13 cellular contexts compared by ENCODE assay signal in genomic region chr1:220770245-220770913, GRCh38.
A peak's percentile ranks its signal among the peaks of the same experiment; 100 is the strongest.
DNase-seq lines count a peak whose midpoint lies in the region; ATAC-seq and TF ChIP-seq lines count a peak whose summit lies in the region.
"Had no signal": no experiment of that assay in that cellular context is flagged by ENCODE, and none has a peak within 500 bp of the region (broad histone marks: within the 10 kb centered on the region; RNA-seq: fewer than 3 reads in every experiment).

No MANE protein-coding gene starts in this region.

- TF ChIP-seq POLR2A in NB4 (IDR thresholded peaks at IDR 0.05; ENCODE audit: extremely low read depth, insufficient read length): no peak

- TF ChIP-seq CTCF in GM12864 (IDR thresholded peaks at IDR 0.05; ENCODE audit: low read depth, low read length, missing control alignments) (no peak), NB4 (IDR thresholded peaks at IDR 0.05; ENCODE audit: low read depth, low read length) (no peak)

- DNase-seq in GM12864 (ENCODE audit: low read depth): peak; percentile 67
- DNase-seq in NB4 (ENCODE audit: low read depth): peak; percentile 44
- DNase-seq in AML-193 (lab: John Stamatoyannopoulos, UW): no peak
- DNase-seq in NCI-H187 (lab: John Stamatoyannopoulos, UW): no peak
- DNase-seq in inferior parietal cortex (ENCODE audit: extremely low spot score): no peak
- no peak for DNase-seq in GOT3 (lab: John Stamatoyannopoulos, UW)
- DNase-seq: activated naive CD4-positive, alpha-beta T cell treated with anti-CD3 and anti-CD28 coated beads, Interleukin-2, amount 10 ng/mL, durations not matched to agents 7 days and 5 days; mesendoderm; NCI-H2029 treated with DMSO at 0.1 percent for 48 hours; PC-3 had no signal

- ATAC-seq in GM19397 (IDR thresholded peaks at IDR 0.05; ENCODE audit: unreplicated experiment): peak; percentile 59
- ATAC-seq in HG02885 (IDR thresholded peaks at IDR 0.05; ENCODE audit: poor library complexity, unreplicated experiment): peak; percentile 76
- ATAC-seq: PC-3, sciatic nerve had no signal

- H3K4me3 ChIP-seq in GM12864 (ENCODE audit: low read depth, low read length) (peak overlapping the region; percentile 38), NB4 (ENCODE audit: low read depth, low read length) (no peak overlapping the region)

Comparison
In these comparisons a context has a peak if more than half of its experiments do, and no peak if none do; other contexts are left out.
1. DNase-seq: peak in GM12864 (single experiment) and NB4 (single experiment); none in AML-193 (0 of 2), NCI-H187 (0 of 2), inferior parietal cortex (single experiment) and GOT3 (single experiment).